16 cellular contexts compared by ENCODE assay signal in genomic region chr10:30184397-30185033, GRCh38.
"Had no signal": no experiment of that assay in that cellular context is flagged by ENCODE, and none has a peak within 500 bp of the region (broad histone marks: within the 10 kb centered on the region; RNA-seq: fewer than 3 reads in every experiment).

No MANE protein-coding gene starts in this region.

- H3K27me3 ChIP-seq: breast epithelium, transverse colon had no signal

- H3K4me1 ChIP-seq: breast epithelium had no signal

- H3K27ac ChIP-seq: breast epithelium, transverse colon had no signal

- H3K4me3 ChIP-seq: breast epithelium, skin epidermis, transverse colon had no signal

- H3K9me3 ChIP-seq: breast epithelium, transverse colon had no signal

- DNase-seq: activated CD4-positive, alpha-beta T cell treated with anti-CD3 and anti-CD28 coated beads for 1 hour; activated CD4-positive, alpha-beta T cell treated with anti-CD3 and anti-CD28 coated beads, Interleukin-2, amount 50 U/mL, for 4 hours; activated naive CD4-positive, alpha-beta T cell treated with Interleukin-2 at 50 U/mL for 16 hours; aorta; endodermal cell; erythroblast; glutamatergic neuron; kidney glomerular epithelial cell; mesendoderm; stimulated activated CD4-positive, alpha-beta T cell treated with anti-CD3 and anti-CD28 coated beads, Interleukin-4, amount 100 ng/mL, for 24 hours; stimulated activated naive CD4-positive, alpha-beta T cell; substantia nigra; T1000; transverse colon had no signal

- H3K36me3 ChIP-seq: breast epithelium, transverse colon had no signal
